12 cellular contexts compared by ENCODE assay signal in genomic region chr6:52221302-52221701, GRCh38. TPM values are rescaled to one million over a fixed set of nuclear protein-coding genes. Genes with fewer than 3 reads are reported as not detected.
DNase-seq lines count a peak whose midpoint lies in the region; ATAC-seq and TF ChIP-seq lines count a peak whose summit lies in the region.
"Had no signal": no experiment of that assay in that cellular context is flagged by ENCODE, and none has a peak within 500 bp of the region (broad histone marks: within the 10 kb centered on the region; RNA-seq: fewer than 3 reads in every experiment).

No MANE protein-coding gene starts in this region.

- intact Hi-C loops in colonic mucosa (cut with DNase I) = no loop called here

- no peaks in the 10 kb centered on the region for H3K36me3 ChIP-seq in colonic mucosa
- H3K36me3 ChIP-seq: pancreas had no signal

- H3K27ac ChIP-seq in colonic mucosa = no peak overlapping the region
- no peak overlapping the region for H3K27ac ChIP-seq in foreskin keratinocyte
- H3K27ac ChIP-seq: pancreas had no signal

- DNase-seq in GDM1 (lab: John Stamatoyannopoulos, UW) (peak; percentile 72), colonic mucosa (no peak), NCI-H2196 treated with DMSO at 0.1 percent for 48 hours (lab: John Stamatoyannopoulos, UW; ENCODE audit: unreplicated experiment) (no peak), SW480 (ENCODE audit: low spot score) (no peak), foreskin keratinocyte (no peak)
- DNase-seq: anterior cingulate cortex, pancreas had no signal

- no peak overlapping the region for H3K4me3 ChIP-seq in colonic mucosa
- H3K4me3 ChIP-seq: pancreas had no signal

- H3K27me3 Mint-ChIP-seq in activated naive CD4-positive, alpha-beta T cell treated with anti-CD3 and anti-CD28 coated beads, Interleukin-2, amount 50 U/mL, for 24 hours = no peaks in the 10 kb centered on the region

- H3K4me1 Mint-ChIP-seq in activated naive CD4-positive, alpha-beta T cell treated with anti-CD3 and anti-CD28 coated beads, Interleukin-2, amount 50 U/mL, for 24 hours = peaks cover 7% of the 10 kb centered on the region

- no peak overlapping the region for H3K4me3 Mint-ChIP-seq in activated naive CD4-positive, alpha-beta T cell treated with anti-CD3 and anti-CD28 coated beads, Interleukin-2, amount 50 U/mL, for 24 hours
- H3K4me3 Mint-ChIP-seq: CD4-positive, alpha-beta memory T cell had no signal

- H3K27ac Mint-ChIP-seq in activated naive CD4-positive, alpha-beta T cell treated with anti-CD3 and anti-CD28 coated beads, Interleukin-2, amount 50 U/mL, for 24 hours = peak overlapping the region; percentile 20

- H3K36me3 Mint-ChIP-seq in activated naive CD4-positive, alpha-beta T cell treated with anti-CD3 and anti-CD28 coated beads, Interleukin-2, amount 50 U/mL, for 24 hours = no peaks in the 10 kb centered on the region
- H3K36me3 Mint-ChIP-seq: CD4-positive, alpha-beta memory T cell had no signal

- ATAC-seq in GM21390 (IDR thresholded peaks at IDR 0.05; ENCODE audit: unreplicated experiment) (peak; percentile 88), HG03469 (IDR thresholded peaks at IDR 0.05; ENCODE audit: unreplicated experiment) (peak; percentile 71), foreskin keratinocyte (no peak)
- ATAC-seq: pancreas had no signal

- H3K9me3 ChIP-seq in colonic mucosa = no peaks in the 10 kb centered on the region
- H3K9me3 ChIP-seq: pancreas had no signal

- H3K27me3 ChIP-seq in colonic mucosa (no peaks in the 10 kb centered on the region), foreskin keratinocyte (peaks cover 2% of the 10 kb centered on the region)
- H3K27me3 ChIP-seq: pancreas had no signal

- H3K9ac ChIP-seq in colonic mucosa (ENCODE audit: low read depth in 2 of 2, low read length in 2 of 2) = no peak overlapping the region

- TF ChIP-seq CTCF in colonic mucosa (IDR thresholded peaks at IDR 0.05) (no peak), foreskin keratinocyte (conservative IDR thresholded peaks at IDR 0.05) (no peak)

- no peaks in the 10 kb centered on the region for H3K9me3 Mint-ChIP-seq in activated naive CD4-positive, alpha-beta T cell treated with anti-CD3 and anti-CD28 coated beads, Interleukin-2, amount 50 U/mL, for 24 hours
- H3K9me3 Mint-ChIP-seq: CD4-positive, alpha-beta memory T cell had no signal

- no peaks in the 10 kb centered on the region for H3K4me1 ChIP-seq in colonic mucosa
- no peaks in the 10 kb centered on the region for H3K4me1 ChIP-seq in foreskin keratinocyte
- H3K4me1 ChIP-seq: pancreas had no signal

RNA-seq across cellular contexts. Expression of gene IL17F, which starts 23.0 kb away (rescaled TPM):
- under 1 TPM in 1 of 2 donors, not detected in 1; 0.32 TPM for total RNA-seq in colonic mucosa
- not detected in 2 replicates for total RNA-seq in foreskin keratinocyte
- polyA plus RNA-seq in foreskin keratinocyte = not detected in 2 replicates
- total RNA-seq: CD4-positive, alpha-beta memory T cell; glomerular endothelial cell; pancreas had no signal
- polyA plus RNA-seq: CD4-positive, alpha-beta memory T cell; pancreas had no signal

RNA-seq across cellular contexts. Expression of gene IL17A, which starts 35.1 kb away (rescaled TPM):
- not detected for total RNA-seq in colonic mucosa
- not detected in 2 replicates for total RNA-seq in foreskin keratinocyte
- not detected in 2 replicates for polyA plus RNA-seq in foreskin keratinocyte
- total RNA-seq: CD4-positive, alpha-beta memory T cell; glomerular endothelial cell; pancreas had no signal
- polyA plus RNA-seq: pancreas had no signal
